ENCODE assay signal across 8 cellular contexts in genomic region chr19:43532962-43533545, GRCh38. TPM values are rescaled to one million over a fixed set of nuclear protein-coding genes. Genes with fewer than 3 reads are reported as not detected.
DNase-seq lines count a peak whose midpoint lies in the region; ATAC-seq, FAIRE-seq and TF ChIP-seq lines count a peak whose summit lies in the region.

Gene ZNF575, plus strand, starts transcription at chr19:43533188. Its CDS starts 1,235 bp downstream, at chr19:43534423.

- peak within 1 kb of the TSS; percentile 75 for H3K27ac ChIP-seq in keratinocyte (ENCODE audit: control insufficient read depth, insufficient read depth, low read length)

- H3K4me1 Mint-ChIP-seq in activated B cell treated with CpG ODN at 0.5 μM for 24 hours = peaks cover 19% of the 10 kb centered on the region

- H3K36me3 Mint-ChIP-seq in activated B cell treated with CpG ODN at 0.5 μM for 24 hours (ENCODE audit: low read depth) = peaks cover 10% of the 10 kb centered on the region

- CTCF ChIA-PET in activated B cell treated with CpG ODN at 0.5 μM for 24 hours (lab: Charles Lee) = interaction anchor here (0.8 to 5.9 kb wide), 8 partner anchors 13 to 87 kb away, joined by 3 to 43 read pairs (median 5); partner anchors contain the start of genes IRGQ and ZNF576

- H3K36me3 ChIP-seq in keratinocyte (ENCODE audit: control insufficient read depth in 2 of 2, extremely low read depth in 1 of 2, insufficient read depth in 2 of 2, low read length in 2 of 2) = no peaks in the 10 kb centered on the region

- no peaks in the 10 kb centered on the region for H4K20me1 ChIP-seq in keratinocyte (ENCODE audit: control insufficient read depth, extremely low read depth, insufficient read depth, low read length)

- peak within 1 kb of the TSS; percentile 96 for H3K4me2 ChIP-seq in keratinocyte (ENCODE audit: control insufficient read depth, extremely low read depth, insufficient read depth, low read depth, low read length)

- peak within 1 kb of the TSS; percentile 40 to 82 (median 78) for H3K4me3 ChIP-seq in keratinocyte (ENCODE audit: control insufficient read depth in 2 of 3, extremely low read depth in 1 of 3, insufficient read depth in 2 of 3, low read depth in 1 of 3, low read length in 3 of 3)

- in situ Hi-C loops in ACHN (cut with HindIII; ENCODE audit: low pct_ligation_motif_present, low pct_unique_long_range_greater_than_20kb, low sequenced_read_pairs) = no loop called here

- peak; percentile 93 for FAIRE-seq in keratinocyte (lab: Jason Lieb, UNC)

- POLR2A ChIA-PET in activated B cell treated with CpG ODN at 0.5 μM for 24 hours (lab: Charles Lee) = interaction anchor here (0.6 to 2.6 kb wide), 18 partner anchors 9 to 967 kb away, joined by 4 to 29 read pairs (median 6); partner anchors contain the start of genes IRGQ, PHLDB3, SMG9 and ZNF180

- H3K9me3 Mint-ChIP-seq in activated B cell treated with CpG ODN at 0.5 μM for 24 hours = no peaks in the 10 kb centered on the region

- ATAC-seq in GM18868 (IDR thresholded peaks at IDR 0.05; ENCODE audit: unreplicated experiment) = peak; percentile 55
- ATAC-seq in HG03108 (IDR thresholded peaks at IDR 0.05; ENCODE audit: unreplicated experiment) = peak; percentile 54
- peak; percentile 45 for ATAC-seq in activated B cell treated with CpG ODN at 0.5 μM for 24 hours (ENCODE audit: low read depth)

- no peaks in the 10 kb centered on the region for H3K79me2 ChIP-seq in keratinocyte (ENCODE audit: control insufficient read depth, insufficient read depth, low read length)

- DNase-seq in ACHN (peak; percentile 91), NCI-H2196 (lab: John Stamatoyannopoulos, UW; ENCODE audit: unreplicated experiment) (peak; percentile 97), activated B cell treated with CpG ODN at 0.5 μM for 24 hours (peak; percentile 77), keratinocyte (ENCODE audit: low read depth, low spot score) (no peak)
- DNase-seq in central memory CD4-positive, alpha-beta T cell = peak; percentile 83
- DNase-seq in stimulated activated CD4-positive, alpha-beta T cell treated with anti-CD3 and anti-CD28 coated beads, Interleukin-12 subunit alpha, Interleukin-12 subunit beta, amount 100 ng/mL, for 48 hours (ENCODE audit: low read depth in 2 of 3, low spot score in 1 of 3) = peak; percentile 71 to 87 (median 79)

- H3K9me1 ChIP-seq in keratinocyte (ENCODE audit: control insufficient read depth, extremely low read depth, insufficient read depth, low read length) = no peaks in the 10 kb centered on the region

- H3K4me1 ChIP-seq in keratinocyte (ENCODE audit: control insufficient read depth, extremely low read depth, insufficient read depth, low read length) = peaks cover 25% of the 10 kb centered on the region

- H3K27ac Mint-ChIP-seq in activated B cell treated with CpG ODN at 0.5 μM for 24 hours = peak within 1 kb of the TSS; percentile 98

- no peaks in the 10 kb centered on the region for H3K9me3 ChIP-seq in keratinocyte (ENCODE audit: control insufficient read depth, low read depth, low read length)

- dilution Hi-C loops in keratinocyte (cut with MboI; ENCODE audit: extremely low pct_ligation_motif_present, low sequenced_read_pairs) = no loop called here

- peak within 1 kb of the TSS; percentile 97 for H3K4me3 Mint-ChIP-seq in activated B cell treated with CpG ODN at 0.5 μM for 24 hours

- peak within 1 kb of the TSS; percentile 70 for H3K9ac ChIP-seq in keratinocyte (ENCODE audit: control insufficient read depth, extremely low read depth, insufficient read depth, low read length)

- H3K27me3 Mint-ChIP-seq in activated B cell treated with CpG ODN at 0.5 μM for 24 hours = no peaks in the 10 kb centered on the region

- H3K27me3 ChIP-seq in keratinocyte (ENCODE audit: control insufficient read depth, extremely low read depth, insufficient read depth, low read length) = no peaks in the 10 kb centered on the region

- intact Hi-C loops in activated B cell treated with CpG ODN at 0.5 μM for 24 hours (cut with micrococcal nuclease) = loop anchor here (1.0 to 5.0 kb wide), 6 partner anchors 22 to 249 kb away; partner anchors contain the start of genes IRGQ, KCNN4, PHLDB3 and ZNF576

- no peak for TF ChIP-seq CTCF in activated B cell treated with CpG ODN at 0.5 μM for 24 hours (IDR thresholded peaks at IDR 0.05)
- no peak for TF ChIP-seq CTCF in keratinocyte (optimal IDR thresholded peaks at IDR 0.05 in 1 of 3, IDR thresholded peaks at IDR 0.05 in 1 of 3, conservative IDR thresholded peaks at IDR 0.05 in 1 of 3; ENCODE audit: extremely low read depth in 1 of 3, insufficient read depth in 2 of 3, low read length in 3 of 3)

- peak within 1 kb of the TSS; percentile 82 for H2AFZ ChIP-seq in keratinocyte (ENCODE audit: control insufficient read depth, low read length)

RNA-seq across cellular contexts. Expression of gene ZNF575, which starts in this region (rescaled TPM):
- 1.9 and 3.4 TPM in 2 replicates for total RNA-seq in activated B cell treated with CpG ODN at 0.5 μM for 24 hours
- polyA plus RNA-seq in keratinocyte = 0.05 to 0.22 TPM (median 0.06 TPM) in 3 replicates
- polyA plus RNA-seq in keratinocyte (2011; ENCODE audit: low read depth) = 0.74 TPM
- 0.11 and 0.27 TPM in 2 replicates for polyA plus RNA-seq in keratinocyte (2011; cell fraction: cytosol; rRNA removed)
- 0.10 and 0.76 TPM in 2 replicates for polyA plus RNA-seq in keratinocyte (2011; cell fraction: nucleus; rRNA removed)
- 1.3 and 1.4 TPM in 2 replicates for polyA plus RNA-seq in keratinocyte (2012; ENCODE audit: low replicate concordance)
- polyA minus RNA-seq in keratinocyte = 0.07 to 0.13 TPM (median 0.10 TPM) in 3 replicates
- not detected for polyA minus RNA-seq in keratinocyte (2011; cell fraction: cytosol; rRNA and poly(A)+ RNA removed)
- polyA minus RNA-seq in keratinocyte (2011; cell fraction: nucleus; rRNA and poly(A)+ RNA removed) = not detected in 2 replicates
